In the genomic region with DNA sequence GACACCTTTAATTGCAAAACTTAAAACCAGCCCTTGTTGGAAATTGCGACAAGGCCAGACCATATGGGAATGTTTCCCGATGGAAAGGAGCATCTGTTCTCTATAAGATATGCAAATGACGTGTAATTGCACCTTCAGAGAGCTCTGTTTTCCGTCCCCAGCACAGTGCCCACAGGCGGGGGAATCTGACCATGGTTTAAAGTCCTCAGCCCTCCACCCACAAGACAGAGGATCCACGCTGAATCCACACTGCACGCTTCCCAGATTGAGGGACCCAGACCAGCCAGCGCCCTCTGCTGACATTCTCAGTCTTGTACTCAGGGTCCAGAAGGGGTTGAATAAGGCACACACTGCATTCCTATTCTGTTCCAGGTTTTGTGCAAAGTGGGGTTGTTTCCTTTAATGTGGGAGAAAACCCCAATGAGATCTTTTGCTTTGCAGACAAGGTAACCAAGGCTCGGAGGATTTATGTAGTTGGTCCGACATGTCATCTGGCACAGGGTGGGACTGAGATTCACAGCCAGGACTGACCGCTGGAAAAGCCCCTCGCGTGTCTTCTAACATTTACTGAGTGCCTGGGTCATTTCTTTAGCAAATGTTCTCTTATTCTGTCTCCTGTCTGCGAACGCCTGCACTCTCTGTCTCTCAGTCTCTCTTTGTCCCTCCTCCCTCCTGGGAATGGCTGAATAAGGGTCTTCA, we compare ENCODE assay signal across 8 cellular contexts. TPM values are rescaled to one million over a fixed set of nuclear protein-coding genes. Genes with fewer than 3 reads are reported as not detected.
DNase-seq lines count a peak whose midpoint lies in the region; ATAC-seq and TF ChIP-seq lines count a peak whose summit lies in the region.

No MANE protein-coding gene starts in this region.

- peak; percentile 74 for ATAC-seq in activated CD4-positive, alpha-beta T cell treated with anti-CD3 and anti-CD28 coated beads for 36 hours

- no peaks in the 10 kb centered on the region for H3K27me3 Mint-ChIP-seq in activated CD4-positive, alpha-beta T cell treated with anti-CD3 and anti-CD28 coated beads for 36 hours

- intact Hi-C loops in activated CD4-positive, alpha-beta T cell treated with anti-CD3 and anti-CD28 coated beads for 36 hours (cut with DNase I, micrococcal nuclease): loop anchor here (1.0 to 10.0 kb wide), 3 partner anchors 101 to 345 kb away; no protein-coding TSS in a partner anchor
- intact Hi-C loops in left ventricle myocardium inferior (cut with micrococcal nuclease): loop anchor here (10.0 kb wide), 1 partner anchor 97 kb away; no protein-coding TSS in a partner anchor

- no peaks in the 10 kb centered on the region for H3K4me1 ChIP-seq in left ventricle myocardium inferior

- CTCF ChIA-PET in activated CD4-positive, alpha-beta T cell treated with anti-CD3 and anti-CD28 coated beads for 36 hours (lab: Charles Lee): interaction anchor here (0.6 to 1.4 kb wide), 3 partner anchors 9 to 920 kb away, joined by 3 to 4 read pairs (median 3); no protein-coding TSS in a partner anchor

- H3K4me3 Mint-ChIP-seq in activated CD4-positive, alpha-beta T cell treated with anti-CD3 and anti-CD28 coated beads for 36 hours: no peak overlapping the region

- H3K36me3 Mint-ChIP-seq in activated CD4-positive, alpha-beta T cell treated with anti-CD3 and anti-CD28 coated beads for 36 hours (ENCODE audit: low read depth): no peaks in the 10 kb centered on the region

- H3K9me3 ChIP-seq in left ventricle myocardium inferior (replicated peaks): no peaks in the 10 kb centered on the region

- peak; percentile 66 for DNase-seq in activated CD4-positive, alpha-beta T cell treated with anti-CD3 and anti-CD28 coated beads for 36 hours
- no peak for DNase-seq in activated CD4-positive, alpha-beta T cell treated with anti-CD3 and anti-CD28 coated beads for 1 hour
- DNase-seq in NCI-H526 treated with DMSO at 0.1 percent for 48 hours (lab: John Stamatoyannopoulos, UW) (peak; percentile 65), amniotic stem cell (lab: John Stamatoyannopoulos, UW) (peak; percentile 69), left ventricle myocardium inferior (peak; percentile 58), retina (peak; percentile 68), NCI-H345 treated with DMSO at 0.1 percent for 48 hours (lab: John Stamatoyannopoulos, UW; ENCODE audit: unreplicated experiment) (no peak), NCI-H1930 (lab: John Stamatoyannopoulos, UW) (no peak)

- H3K9me3 Mint-ChIP-seq in activated CD4-positive, alpha-beta T cell treated with anti-CD3 and anti-CD28 coated beads for 36 hours (ENCODE audit: low read depth): no peaks in the 10 kb centered on the region

- POLR2A ChIA-PET in activated CD4-positive, alpha-beta T cell treated with anti-CD3 and anti-CD28 coated beads for 36 hours (lab: Charles Lee): no interaction called here

- H3K4me1 Mint-ChIP-seq in activated CD4-positive, alpha-beta T cell treated with anti-CD3 and anti-CD28 coated beads for 36 hours: no peaks in the 10 kb centered on the region

- no peak overlapping the region for H3K27ac ChIP-seq in left ventricle myocardium inferior (replicated peaks)

- peak; percentile 75 for TF ChIP-seq CTCF in left ventricle myocardium inferior (IDR thresholded peaks at IDR 0.05; ENCODE audit: borderline replicate concordance)

- no peaks in the 10 kb centered on the region for H3K36me3 ChIP-seq in left ventricle myocardium inferior

- H3K27ac Mint-ChIP-seq in activated CD4-positive, alpha-beta T cell treated with anti-CD3 and anti-CD28 coated beads for 36 hours: no peak overlapping the region

- H3K4me3 ChIP-seq in left ventricle myocardium inferior: no peak overlapping the region

- no peaks in the 10 kb centered on the region for H3K27me3 ChIP-seq in left ventricle myocardium inferior (ENCODE audit: low read depth)

RNA-seq across cellular contexts. Expression of a gene that starts 36.8 kb away (rescaled TPM):
- 1 to 10 TPM; 4.9 to 5.2 TPM for total RNA-seq in activated CD4-positive, alpha-beta T cell treated with anti-CD3 and anti-CD28 coated beads for 36 hours
- total RNA-seq in left ventricle myocardium inferior: 4.0 TPM

Comparison
In these comparisons a context has a peak if more than half of its experiments do, and no peak if none do; other contexts are left out.
1. DNase-seq: peak in activated CD4-positive, alpha-beta T cell treated with anti-CD3 and anti-CD28 coated beads for 36 hours (single experiment), NCI-H526 treated with DMSO at 0.1 percent for 48 hours (single experiment), amniotic stem cell (single experiment), left ventricle myocardium inferior (single experiment) and retina (single experiment); none in activated CD4-positive, alpha-beta T cell treated with anti-CD3 and anti-CD28 coated beads for 1 hour (single experiment), NCI-H345 treated with DMSO at 0.1 percent for 48 hours (single experiment) and NCI-H1930 (0 of 2).